Comparison of ENCODE assay signal across 9 cellular contexts in genomic region chr17:82241926-82242697, GRCh38. TPM values are rescaled to one million over a fixed set of nuclear protein-coding genes. Genes with fewer than 3 reads are reported as not detected.
DNase-seq lines count a peak whose midpoint lies in the region; ATAC-seq and TF ChIP-seq lines count a peak whose summit lies in the region.
"Had no signal": no experiment of that assay in that cellular context is flagged by ENCODE, and none has a peak within 500 bp of the region (broad histone marks: within the 10 kb centered on the region; RNA-seq: fewer than 3 reads in every experiment).

No MANE protein-coding gene starts in this region.

- no peaks in the 10 kb centered on the region for H3K9me3 ChIP-seq in CD4-positive, alpha-beta T cell (ENCODE audit: control insufficient read depth, low read length)
- H3K9me3 ChIP-seq in RWPE2 (ENCODE audit: severe bottlenecking), result no peaks in the 10 kb centered on the region
- no peaks in the 10 kb centered on the region for H3K9me3 ChIP-seq in esophagus squamous epithelium

- CTCF ChIA-PET in CD4-positive, alpha-beta T cell (lab: Charles Lee), result interaction anchor here (0.6 to 1.4 kb wide), 2 partner anchors 79 to 268 kb away, joined by 4 to 6 read pairs; no protein-coding TSS in a partner anchor

- intact Hi-C loops in CD4-positive, alpha-beta T cell (cut with DNase I, micrococcal nuclease), result loop anchor here in 1 of 2 experiments (5.0 kb wide), 1 partner anchor 170 kb away; no protein-coding TSS in a partner anchor
- intact Hi-C loops in esophagus squamous epithelium (cut with DNase I), result no loop called here

- no peak for TF ChIP-seq CTCF in CD4-positive, alpha-beta T cell (IDR thresholded peaks at IDR 0.05)
- TF ChIP-seq CTCF in RWPE2 (IDR thresholded peaks at IDR 0.05; ENCODE audit: poor library complexity, severe bottlenecking) (no peak), esophagus squamous epithelium (IDR thresholded peaks at IDR 0.05) (no peak), progenitor cell of endocrine pancreas (IDR thresholded peaks at IDR 0.05; ENCODE audit: unreplicated experiment) (no peak)

- H3K4me3 ChIP-seq in RWPE2 (ENCODE audit: severe bottlenecking) (no peak overlapping the region), esophagus squamous epithelium (no peak overlapping the region)

- H3K9me3 Mint-ChIP-seq in CD4-positive, alpha-beta T cell, result no peaks in the 10 kb centered on the region
- H3K9me3 Mint-ChIP-seq in progenitor cell of endocrine pancreas (ENCODE audit: low read depth), result no peaks in the 10 kb centered on the region

- TF ChIP-seq POLR2A in esophagus squamous epithelium (IDR thresholded peaks at IDR 0.05), result peak in 1 of 4 donors; percentile 3

- H3K4me1 Mint-ChIP-seq in CD4-positive, alpha-beta T cell (ENCODE audit: low read depth), result peaks cover 52% of the 10 kb centered on the region
- H3K4me1 Mint-ChIP-seq in progenitor cell of endocrine pancreas (ENCODE audit: low read depth), result peaks cover 3% of the 10 kb centered on the region

- peaks cover 74% of the 10 kb centered on the region for H3K36me3 ChIP-seq in RWPE2 (ENCODE audit: low read depth)
- H3K36me3 ChIP-seq in esophagus squamous epithelium, result peaks cover 29 to 82% (median 34%) of the 10 kb centered on the region in 3 donors

- no peaks in the 10 kb centered on the region for H3K27me3 ChIP-seq in CD4-positive, alpha-beta T cell (ENCODE audit: control insufficient read depth, insufficient read depth, low read length)
- no peaks in the 10 kb centered on the region for H3K27me3 ChIP-seq in RWPE2 (ENCODE audit: insufficient read depth, poor library complexity, severe bottlenecking)
- H3K27me3 ChIP-seq in esophagus squamous epithelium, result no peaks in the 10 kb centered on the region

- no peaks in the 10 kb centered on the region for H3K27me3 Mint-ChIP-seq in CD4-positive, alpha-beta T cell
- no peaks in the 10 kb centered on the region for H3K27me3 Mint-ChIP-seq in progenitor cell of endocrine pancreas

- ATAC-seq in CD4-positive, alpha-beta T cell (ENCODE audit: poor library complexity), result no peak
- ATAC-seq in RWPE2 (ENCODE audit: low read depth) (peak; percentile 4), HG03196 (IDR thresholded peaks at IDR 0.05; ENCODE audit: unreplicated experiment) (no peak)

- H3K4me3 Mint-ChIP-seq in CD4-positive, alpha-beta T cell, result no peak overlapping the region
- H3K4me3 Mint-ChIP-seq in progenitor cell of endocrine pancreas (ENCODE audit: low read depth), result no peak overlapping the region

- H3K4me1 ChIP-seq in RWPE2 (ENCODE audit: insufficient read depth, poor library complexity, severe bottlenecking) (peaks cover 72% of the 10 kb centered on the region), esophagus squamous epithelium (peaks cover 69 to 99% (median 76%) of the 10 kb centered on the region in 3 donors)

- POLR2A ChIA-PET in CD4-positive, alpha-beta T cell (lab: Charles Lee), result interaction anchor here (0.6 to 3.0 kb wide), 10 partner anchors 31 to 144 kb away, joined by 3 to 16 read pairs (median 5); partner anchors contain the start of genes CD7, CSNK1D, FASN and SECTM1

- peak overlapping the region; percentile 53 for H3K27ac ChIP-seq in CD4-positive, alpha-beta T cell (ENCODE audit: low read depth, low read length)
- H3K27ac ChIP-seq in RWPE2 (ENCODE audit: poor library complexity, severe bottlenecking) (peak overlapping the region; percentile 91), esophagus squamous epithelium (peak overlapping the region; percentile 47 to 86 (median 78))

- H3K36me3 Mint-ChIP-seq in CD4-positive, alpha-beta T cell (ENCODE audit: low read depth), result peaks cover 63% of the 10 kb centered on the region
- H3K36me3 Mint-ChIP-seq in progenitor cell of endocrine pancreas (ENCODE audit: insufficient read depth), result peaks cover 20% of the 10 kb centered on the region

- DNase-seq in CD4-positive, alpha-beta T cell, result no peak
- DNase-seq in RWPE2 (ENCODE audit: low spot score) (peak; percentile 79), esophagus squamous epithelium (lab: John Stamatoyannopoulos, UW) (no peak), progenitor cell of endocrine pancreas (ENCODE audit: low spot score, unreplicated experiment) (no peak), dedifferentiated amniotic fluid mesenchymal stem cell (ENCODE audit: extremely low spot score) (no peak), NCI-H146 (lab: John Stamatoyannopoulos, UW) (no peak)
- no peak for DNase-seq in stimulated activated CD4-positive, alpha-beta T cell treated with anti-CD3 and anti-CD28 coated beads, Interleukin-1b, Interleukin-23, amount 100 ng/mL, for 48 hours
- DNase-seq: NCI-H187 treated with DMSO at 0.1 percent for 48 hours had no signal

- peak overlapping the region; percentile 95 for H3K27ac Mint-ChIP-seq in CD4-positive, alpha-beta T cell
- H3K27ac Mint-ChIP-seq in progenitor cell of endocrine pancreas, result peak overlapping the region; percentile 43

- WGBS in esophagus squamous epithelium, 2 donors, result 0 to 27% methylated on average over 1 to 3 of the region's 20 CpGs

RNA-seq across cellular contexts. Expression of gene SLC16A3, which starts 13.3 kb away (rescaled TPM):
- 10 to 100 TPM; 93.4 to 99.0 TPM for total RNA-seq in CD4-positive, alpha-beta T cell
- 10 to 100 TPM; 18.8 to 32.9 (median 21.7) TPM for total RNA-seq in esophagus squamous epithelium
- 5.4 and 5.9 TPM in 2 replicates for total RNA-seq in progenitor cell of endocrine pancreas

RNA-seq across cellular contexts. Expression of gene CCDC57, which starts 29.5 kb away (rescaled TPM):
- 100 to 1,000 TPM; 129 to 135 TPM for total RNA-seq in CD4-positive, alpha-beta T cell
- total RNA-seq in esophagus squamous epithelium (10 to 100 TPM in 2 of 4 donors, 1 to 10 TPM in 2; 7.9 to 22.1 (median 9.8) TPM), progenitor cell of endocrine pancreas (79.0 and 79.3 TPM in 2 replicates)

RNA-seq across cellular contexts. Expression of gene CSNK1D, which starts 31.4 kb away (rescaled TPM):
- total RNA-seq in CD4-positive, alpha-beta T cell, result 100 to 1,000 TPM; 277 to 286 TPM
- total RNA-seq in esophagus squamous epithelium (100 to 1,000 TPM in 1 of 4 donors, 10 to 100 TPM in 3; 24.6 to 102 (median 57.1) TPM), progenitor cell of endocrine pancreas (224 and 227 TPM in 2 replicates)
